8 cellular contexts compared by ENCODE assay signal in genomic region chr15:63970723-63971426, GRCh38.
DNase-seq lines count a peak whose midpoint lies in the region; ATAC-seq and TF ChIP-seq lines count a peak whose summit lies in the region.

No MANE protein-coding gene starts in this region.

- H3K4me1 ChIP-seq in upper lobe of left lung: peaks cover 18 to 57% (median 38%) of the 10 kb centered on the region in 4 donors

- H3K27ac Mint-ChIP-seq in CD4-positive, alpha-beta T cell: peak overlapping the region; percentile 85

- H3K36me3 Mint-ChIP-seq in CD4-positive, alpha-beta T cell (ENCODE audit: low read depth): no peaks in the 10 kb centered on the region

- H3K4me1 Mint-ChIP-seq in CD4-positive, alpha-beta T cell (ENCODE audit: low read depth): peaks cover 41% of the 10 kb centered on the region

- H3K4me3 Mint-ChIP-seq in CD4-positive, alpha-beta T cell: peak overlapping the region; percentile 72

- WGBS in upper lobe of left lung, 2 donors: 63 to 73% methylated on average over 3 of the region's 3 CpGs

- H3K36me3 ChIP-seq in upper lobe of left lung: peaks cover 0 to 7% (median 4%) of the 10 kb centered on the region in 4 donors

- POLR2A ChIA-PET in CD4-positive, alpha-beta T cell (lab: Charles Lee): interaction anchor here (0.6 to 1.8 kb wide), 4 partner anchors 18 to 138 kb away, joined by 3 to 6 read pairs (median 3); partner anchors contain the start of gene HERC1

- peak; percentile 63 for ATAC-seq in CD4-positive, alpha-beta T cell (ENCODE audit: poor library complexity)
- peak; percentile 95 for ATAC-seq in GM19351 (IDR thresholded peaks at IDR 0.05; ENCODE audit: unreplicated experiment)
- ATAC-seq in HG03196 (IDR thresholded peaks at IDR 0.05; ENCODE audit: unreplicated experiment): peak; percentile 77
- no peak for ATAC-seq in upper lobe of left lung (ENCODE audit: low FRiP score in 2 of 2)

- no peaks in the 10 kb centered on the region for H3K27me3 Mint-ChIP-seq in CD4-positive, alpha-beta T cell

- H3K9me3 ChIP-seq in CD4-positive, alpha-beta T cell (ENCODE audit: control insufficient read depth, low read length): no peaks in the 10 kb centered on the region
- no peaks in the 10 kb centered on the region for H3K9me3 ChIP-seq in upper lobe of left lung

- TF ChIP-seq CTCF in CD4-positive, alpha-beta T cell (IDR thresholded peaks at IDR 0.05): no peak
- TF ChIP-seq CTCF in choroid plexus epithelial cell (conservative IDR thresholded peaks at IDR 0.05; ENCODE audit: low read depth, low read length): no peak
- TF ChIP-seq CTCF in upper lobe of left lung (IDR thresholded peaks at IDR 0.05): no peak

- no peak overlapping the region for H3K27ac ChIP-seq in CD4-positive, alpha-beta T cell (ENCODE audit: low read depth, low read length)
- peak overlapping the region; percentile 48 to 81 (median 72) for H3K27ac ChIP-seq in upper lobe of left lung

- no peak for DNase-seq in CD4-positive, alpha-beta T cell
- peak; percentile 21 for DNase-seq in choroid plexus epithelial cell (ENCODE audit: low read depth)
- DNase-seq in upper lobe of left lung: no peak
- DNase-seq in activated gamma-delta T cell (lab: John Stamatoyannopoulos, UW): no peak
- DNase-seq in nucleus accumbens (lab: John Stamatoyannopoulos, UW): no peak
- DNase-seq in NCI-H2171 (lab: John Stamatoyannopoulos, UW): no peak

- H3K9me3 Mint-ChIP-seq in CD4-positive, alpha-beta T cell: no peaks in the 10 kb centered on the region

- H3K4me3 ChIP-seq in choroid plexus epithelial cell (ENCODE audit: low read depth, low read length) (no peak overlapping the region), upper lobe of left lung (no peak overlapping the region)

- no peaks in the 10 kb centered on the region for H3K27me3 ChIP-seq in CD4-positive, alpha-beta T cell (ENCODE audit: control insufficient read depth, insufficient read depth, low read length)
- H3K27me3 ChIP-seq in upper lobe of left lung: no peaks in the 10 kb centered on the region

- CTCF ChIA-PET in CD4-positive, alpha-beta T cell (lab: Charles Lee): interaction anchor here (1.3 to 2.9 kb wide), 5 partner anchors 11 to 75 kb away, joined by 4 to 11 read pairs (median 6); partner anchors contain the start of gene DAPK2

- TF ChIP-seq POLR2A in upper lobe of left lung (IDR thresholded peaks at IDR 0.05): no peak

- intact Hi-C loops in CD4-positive, alpha-beta T cell (cut with DNase I, micrococcal nuclease): no loop called here

- no peak for TF ChIP-seq EP300 in upper lobe of left lung (IDR thresholded peaks at IDR 0.05)

Comparison
In these comparisons a context has a peak if more than half of its experiments do, and no peak if none do; other contexts are left out.
1. ATAC-seq: peak in CD4-positive, alpha-beta T cell (single experiment), GM19351 (single experiment) and HG03196 (single experiment); none in upper lobe of left lung (0 of 2).